8 cellular contexts compared by ENCODE assay signal in the genomic region with DNA sequence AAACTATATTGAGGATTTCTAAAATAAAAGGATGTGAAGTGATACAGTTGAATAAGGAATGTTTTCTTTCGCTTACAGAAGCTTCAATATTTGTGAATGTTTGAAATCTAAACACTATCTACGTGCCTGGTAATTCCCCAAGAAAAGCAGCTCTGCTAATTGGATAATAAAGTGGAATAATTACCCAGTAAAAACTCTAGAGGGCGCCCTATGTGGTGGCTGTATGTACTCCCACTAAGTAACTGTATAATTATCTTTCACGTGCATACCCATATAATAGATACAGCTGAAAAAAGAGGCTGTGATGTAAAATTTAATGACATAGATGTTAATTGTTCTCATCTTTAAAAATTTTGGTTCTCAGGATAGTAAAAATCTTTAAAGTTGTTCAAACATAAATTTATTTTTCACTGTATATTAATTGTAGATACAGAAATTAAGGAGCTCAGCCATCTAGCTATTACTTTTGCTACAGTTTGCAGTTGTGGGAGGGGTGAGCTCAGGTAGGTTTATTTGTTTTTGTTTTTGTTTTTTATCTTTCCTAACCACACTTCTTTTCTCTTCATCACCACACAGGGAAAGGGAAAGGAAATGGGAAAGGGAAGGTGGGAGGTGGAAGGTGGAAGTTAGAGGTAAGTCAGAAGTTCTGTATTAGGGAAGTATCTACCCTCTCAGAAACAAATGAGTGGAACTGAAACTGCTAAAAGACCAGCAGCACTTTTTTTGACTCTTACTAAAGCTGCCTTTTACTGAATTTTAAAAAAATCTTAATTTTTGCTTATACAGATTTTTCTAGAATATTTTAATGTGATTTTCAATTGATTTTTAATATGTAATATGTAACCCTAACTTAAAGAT.
A peak's percentile ranks its signal among the peaks of the same experiment; 100 is the strongest.
DNase-seq lines count a peak whose midpoint lies in the region; ATAC-seq and TF ChIP-seq lines count a peak whose summit lies in the region.

No MANE protein-coding gene starts in this region.

- H3K4me1 Mint-ChIP-seq in activated CD4-positive, alpha-beta memory T cell treated with anti-CD3 and anti-CD28 coated beads, Interleukin-2, amount 10 ng/mL, durations not matched to agents 7 days and 5 days: no peaks in the 10 kb centered on the region

- no peaks in the 10 kb centered on the region for H3K79me2 ChIP-seq in PC-9 (ENCODE audit: low read depth)

- CTCF ChIA-PET in PC-9 (lab: Charles Lee): no interaction called here
- CTCF ChIA-PET in activated CD4-positive, alpha-beta memory T cell treated with anti-CD3 and anti-CD28 coated beads, Interleukin-2, amount 10 ng/mL, durations not matched to agents 7 days and 5 days (lab: Charles Lee): no interaction called here

- H3K9me2 ChIP-seq in PC-9 (ENCODE audit: insufficient read depth): no peaks in the 10 kb centered on the region

- H2AFZ ChIP-seq in PC-9: no peak overlapping the region

- H3K9me3 ChIP-seq in PC-9 (ENCODE audit: insufficient read depth, low read depth) (no peaks in the 10 kb centered on the region), upper lobe of right lung (no peaks in the 10 kb centered on the region)

- BruUV-seq in PC-9 (replicated peaks; lab: Mats Ljungman, UMichigan): no TSS peak

- H4K20me1 ChIP-seq in PC-9 (ENCODE audit: insufficient read depth): no peaks in the 10 kb centered on the region

- ATAC-seq in GM18520 (IDR thresholded peaks at IDR 0.05; ENCODE audit: unreplicated experiment) (peak; percentile 63), HG03175 (IDR thresholded peaks at IDR 0.05; ENCODE audit: unreplicated experiment) (peak; percentile 83), upper lobe of right lung (no peak)

- DNase-seq in ACHN (peak; percentile 30), PC-9 (no peak), foreskin fibroblast (peak in 1 of 2 donors; percentile 9), upper lobe of right lung (no peak), NCI-H2227 treated with DMSO at 0.1 percent for 48 hours (lab: John Stamatoyannopoulos, UW) (no peak)
- DNase-seq in activated CD4-positive, alpha-beta memory T cell treated with anti-CD3 and anti-CD28 coated beads, Interleukin-2, amount 10 ng/mL, durations not matched to agents 7 days and 5 days: no peak

- H3K27me3 ChIP-seq in PC-9 (ENCODE audit: insufficient read depth, low read depth) (no peaks in the 10 kb centered on the region), upper lobe of right lung (no peaks in the 10 kb centered on the region)

- H3K9me3 Mint-ChIP-seq in activated CD4-positive, alpha-beta memory T cell treated with anti-CD3 and anti-CD28 coated beads, Interleukin-2, amount 10 ng/mL, durations not matched to agents 7 days and 5 days: no peaks in the 10 kb centered on the region

- H3K4me2 ChIP-seq in PC-9: no peak overlapping the region

- intact Hi-C loops in PC-9 (cut with micrococcal nuclease; ENCODE audit: unreplicated experiment): no loop called here
- intact Hi-C loops in upper lobe of right lung (cut with DNase I): no loop called here

- in situ Hi-C loops in ACHN (cut with HindIII; ENCODE audit: low pct_ligation_motif_present, low pct_unique_long_range_greater_than_20kb, low sequenced_read_pairs): no loop called here

- H3K36me3 Mint-ChIP-seq in activated CD4-positive, alpha-beta memory T cell treated with anti-CD3 and anti-CD28 coated beads, Interleukin-2, amount 10 ng/mL, durations not matched to agents 7 days and 5 days (ENCODE audit: low read depth): no peaks in the 10 kb centered on the region

- H3K4me3 ChIP-seq in PC-9 (no peak overlapping the region), foreskin fibroblast (ENCODE audit: low read depth in 1 of 2, low read length in 2 of 2) (no peak overlapping the region), upper lobe of right lung (no peak overlapping the region)

- POLR2A ChIA-PET in PC-9 (lab: Charles Lee; ENCODE audit: unreplicated experiment): no interaction called here
- POLR2A ChIA-PET in activated CD4-positive, alpha-beta memory T cell treated with anti-CD3 and anti-CD28 coated beads, Interleukin-2, amount 10 ng/mL, durations not matched to agents 7 days and 5 days (lab: Charles Lee): no interaction called here

- H3K27me3 Mint-ChIP-seq in activated CD4-positive, alpha-beta memory T cell treated with anti-CD3 and anti-CD28 coated beads, Interleukin-2, amount 10 ng/mL, durations not matched to agents 7 days and 5 days: no peaks in the 10 kb centered on the region

- H3K4me1 ChIP-seq in PC-9 (replicated peaks; ENCODE audit: insufficient read depth): no peaks in the 10 kb centered on the region
- no peaks in the 10 kb centered on the region for H3K4me1 ChIP-seq in upper lobe of right lung

- H3F3A ChIP-seq in PC-9 (ENCODE audit: insufficient read depth, low read depth): no peaks in the 10 kb centered on the region

- H3K27ac Mint-ChIP-seq in activated CD4-positive, alpha-beta memory T cell treated with anti-CD3 and anti-CD28 coated beads, Interleukin-2, amount 10 ng/mL, durations not matched to agents 7 days and 5 days: no peak overlapping the region

- no peak overlapping the region for H3K27ac ChIP-seq in PC-9
- no peak overlapping the region for H3K27ac ChIP-seq in upper lobe of right lung

- no peak overlapping the region for H3K4me3 Mint-ChIP-seq in activated CD4-positive, alpha-beta memory T cell treated with anti-CD3 and anti-CD28 coated beads, Interleukin-2, amount 10 ng/mL, durations not matched to agents 7 days and 5 days

- peak; percentile 75 for TF ChIP-seq CTCF in PC-9 (conservative IDR thresholded peaks at IDR 0.05)
- peak; percentile 39 for TF ChIP-seq CTCF in foreskin fibroblast (IDR thresholded peaks at IDR 0.05; ENCODE audit: low read depth, low read length)
- peak; percentile 59 for TF ChIP-seq CTCF in upper lobe of right lung (IDR thresholded peaks at IDR 0.05)

- H3K36me3 ChIP-seq in PC-9 (ENCODE audit: low read depth) (no peaks in the 10 kb centered on the region), upper lobe of right lung (no peaks in the 10 kb centered on the region)
